17 cellular contexts compared by ENCODE assay signal in the genomic region with DNA sequence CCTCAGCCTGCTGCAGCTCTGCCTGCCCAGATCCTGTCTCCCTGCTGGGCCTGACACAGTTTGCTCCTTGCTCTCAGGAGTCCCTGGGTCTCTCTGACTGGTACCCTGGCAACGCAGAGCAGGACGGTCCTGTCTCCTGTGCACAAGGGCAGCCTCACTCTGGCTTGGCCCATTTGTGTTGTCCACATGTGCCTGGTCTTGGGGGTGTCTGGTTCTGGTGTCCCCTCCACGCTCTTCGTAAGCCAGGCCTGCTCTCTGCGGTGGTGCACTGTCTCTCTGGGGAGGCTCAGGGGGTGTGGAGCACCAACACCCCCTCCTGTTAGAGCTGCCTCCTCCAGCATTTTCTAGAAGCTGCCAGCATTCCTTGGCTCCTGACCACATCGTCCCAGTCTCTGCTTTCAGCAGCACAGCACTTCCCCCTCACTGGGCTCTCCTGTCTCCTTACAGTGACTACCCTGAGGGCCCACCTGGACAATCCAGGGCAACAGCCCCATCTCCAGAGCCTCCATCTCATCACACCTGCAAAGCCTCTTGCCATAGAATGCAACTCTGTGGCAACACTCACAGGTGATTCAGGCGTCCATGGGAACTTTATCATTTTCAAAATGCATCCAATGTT.
DNase-seq lines count a peak whose midpoint lies in the region; ATAC-seq and TF ChIP-seq lines count a peak whose summit lies in the region.
"Had no signal": no experiment of that assay in that cellular context is flagged by ENCODE, and none has a peak within 500 bp of the region (broad histone marks: within the 10 kb centered on the region; RNA-seq: fewer than 3 reads in every experiment).

No MANE protein-coding gene starts in this region.

- H3K23ac ChIP-seq in neuronal stem cell (ENCODE audit: low read depth, low read length, poor library complexity): peak overlapping the region; percentile 50

- H4K8ac ChIP-seq in neuronal stem cell (ENCODE audit: low read depth, low read length): no peak overlapping the region

- peak overlapping the region; percentile 60 for H3K18ac ChIP-seq in neuronal stem cell (ENCODE audit: low read length)

- H3K27me3 ChIP-seq in BLaER1 (no peaks in the 10 kb centered on the region), endodermal cell (ENCODE audit: control insufficient read depth, insufficient read depth, low read length, poor library complexity, severe bottlenecking) (no peaks in the 10 kb centered on the region), neuronal stem cell (ENCODE audit: control insufficient read depth in 3 of 3, insufficient read depth in 3 of 3, low read depth in 1 of 3, low read length in 3 of 3) (no peaks in the 10 kb centered on the region)
- no peaks in the 10 kb centered on the region for H3K27me3 ChIP-seq in BLaER1 treated with 17β-estradiol and CSF1 and Interleukin-3, amounts not matched to agents 10 nM and 100 nM

- H2BK12ac ChIP-seq in neuronal stem cell (ENCODE audit: low read length): no peak overlapping the region

- ATAC-seq in mucosa of descending colon: no peak
- no peak for ATAC-seq in GM21737 (IDR thresholded peaks at IDR 0.05; ENCODE audit: unreplicated experiment)
- ATAC-seq: CD8-positive, alpha-beta T cell; K562 had no signal

- H2BK15ac ChIP-seq in neuronal stem cell (ENCODE audit: low read length): peak overlapping the region; percentile 70

- peaks cover 2% of the 10 kb centered on the region for H3K4me1 Mint-ChIP-seq in endodermal cell

- H3K9me3 ChIP-seq in BLaER1 (no peaks in the 10 kb centered on the region), endodermal cell (ENCODE audit: control insufficient read depth, low read length) (no peaks in the 10 kb centered on the region), neuronal stem cell (replicated peaks in 1 of 2; ENCODE audit: control insufficient read depth in 2 of 2, insufficient read depth in 1 of 2, low read depth in 1 of 2, low read length in 2 of 2) (peaks cover 0 to 4% of the 10 kb centered on the region in 2 donors), mucosa of descending colon (no peaks in the 10 kb centered on the region)
- H3K9me3 ChIP-seq in BLaER1 treated with 17β-estradiol and CSF1 and Interleukin-3, amounts not matched to agents 10 nM and 100 nM (replicated peaks in 1 of 11): peaks cover 0 to 8% (median 0%) of the 10 kb centered on the region in 11 experiments; a peak in 5 of 22 replicates

- intact Hi-C loops in mucosa of descending colon (cut with DNase I, micrococcal nuclease): no loop called here

- H2BK5ac ChIP-seq in neuronal stem cell (ENCODE audit: low read length): peak overlapping the region; percentile 16

- no peak overlapping the region for H3K9ac ChIP-seq in BLaER1
- 0 out of 22 replicates have a peak overlapping the region, but pooled peaks of 2 of the 11 experiments have one; percentile 1 to 5 for H3K9ac ChIP-seq in BLaER1 treated with 17β-estradiol and CSF1 and Interleukin-3, amounts not matched to agents 10 nM and 100 nM
- H3K9ac ChIP-seq in endodermal cell (ENCODE audit: extremely low read depth, low read length, poor library complexity, severe bottlenecking): no peak overlapping the region
- H3K9ac ChIP-seq in neuronal stem cell (ENCODE audit: low read depth, low read length, poor library complexity): peak overlapping the region; percentile 56

- H3K14ac ChIP-seq in neuronal stem cell (ENCODE audit: low read length): no peak overlapping the region

- H4K91ac ChIP-seq in neuronal stem cell (ENCODE audit: low read depth, low read length, poor library complexity): no peak overlapping the region

- H3K36me3 ChIP-seq in BLaER1: no peaks in the 10 kb centered on the region
- H3K36me3 ChIP-seq in BLaER1 treated with 17β-estradiol and CSF1 and Interleukin-3, amounts not matched to agents 10 nM and 100 nM: no peaks in the 10 kb centered on the region
- no peaks in the 10 kb centered on the region for H3K36me3 ChIP-seq in endodermal cell (ENCODE audit: control insufficient read depth, insufficient read depth, low read length)
- H3K36me3 ChIP-seq in neuronal stem cell (replicated peaks in 1 of 2; ENCODE audit: control insufficient read depth in 2 of 2, insufficient read depth in 2 of 2, low read length in 2 of 2): no peaks in the 10 kb centered on the region
- no peaks in the 10 kb centered on the region for H3K36me3 ChIP-seq in mucosa of descending colon (ENCODE audit: low read depth)

- H3K4me3 ChIP-seq in BLaER1: no peak overlapping the region
- H3K4me3 ChIP-seq in BLaER1 treated with 17β-estradiol and CSF1 and Interleukin-3, amounts not matched to agents 10 nM and 100 nM: no peak overlapping the region
- no peak overlapping the region for H3K4me3 ChIP-seq in endodermal cell (ENCODE audit: low read length)
- H3K4me3 ChIP-seq in neuronal stem cell (ENCODE audit: low read length in 2 of 2): no peak overlapping the region
- no peak overlapping the region for H3K4me3 ChIP-seq in mucosa of descending colon
- H3K4me3 ChIP-seq: K562 had no signal

- H3K9me3 Mint-ChIP-seq in endodermal cell: no peaks in the 10 kb centered on the region
- H3K9me3 Mint-ChIP-seq: CD8-positive, alpha-beta T cell had no signal

- no peaks in the 10 kb centered on the region for H3K27me3 Mint-ChIP-seq in endodermal cell (ENCODE audit: insufficient read depth)

- no peaks in the 10 kb centered on the region for H3K79me1 ChIP-seq in neuronal stem cell (ENCODE audit: low read depth, low read length)

- H2BK120ac ChIP-seq in neuronal stem cell (ENCODE audit: low read depth, low read length): no peak overlapping the region

- H3K4ac ChIP-seq in neuronal stem cell (ENCODE audit: low read length): no peak overlapping the region

- no peak overlapping the region for H3K4me3 Mint-ChIP-seq in endodermal cell
- H3K4me3 Mint-ChIP-seq: CD8-positive, alpha-beta T cell had no signal

- H3K27ac ChIP-seq in BLaER1: peak overlapping the region; percentile 38; the same call in 1 of the 2 replicates
- no peak overlapping the region for H3K27ac ChIP-seq in BLaER1 treated with 17β-estradiol and CSF1 and Interleukin-3, amounts not matched to agents 10 nM and 100 nM
- no peak overlapping the region for H3K27ac ChIP-seq in endodermal cell (ENCODE audit: low read depth, low read length)
- H3K27ac ChIP-seq in neuronal stem cell (replicated peaks; ENCODE audit: low read length): no peak overlapping the region
- H3K27ac ChIP-seq: HL-60 had no signal

- 94 to 100% methylated on average over 4 to 7 of the region's 7 CpGs for WGBS in endodermal cell (ENCODE audit: insufficient coverage in 1 of 2, insufficient read length in 1 of 2), 2 experiments
- WGBS in neuronal stem cell (ENCODE audit: extremely low coverage in 2 of 2, insufficient read length in 2 of 2, insufficient replicate concordance in 1 of 2), 2 donors: no CpG with 5 or more reads among the region's 7 CpGs

- DNase-seq in endodermal cell (no peak), neuronal stem cell (ENCODE audit: low spot score) (no peak), mucosa of descending colon (no peak), NCI-H1048 (lab: John Stamatoyannopoulos, UW) (no peak), NCI-H1092 (lab: John Stamatoyannopoulos, UW) (no peak)
- DNase-seq: ACHN; Calu3; CD8-positive, alpha-beta T cell; DMS79 treated with DMSO at 0.1 percent for 48 hours; GF-D8; HCEC 1CT; IMR-90 had no signal

- H2AFZ ChIP-seq in neuronal stem cell (ENCODE audit: low read length): no peak overlapping the region

- peak overlapping the region; percentile 66 for H3K4me2 ChIP-seq in BLaER1
- H3K4me2 ChIP-seq in BLaER1 treated with 17β-estradiol and CSF1 and Interleukin-3, amounts not matched to agents 10 nM and 100 nM: peak overlapping the region in 9 of 11 experiments; percentile 25 to 69 (median 55); a peak in 16 of 22 replicates
- H3K4me2 ChIP-seq in neuronal stem cell (ENCODE audit: insufficient read depth, low read length, poor library complexity, severe bottlenecking): no peak overlapping the region

- no peak overlapping the region for H2AK5ac ChIP-seq in neuronal stem cell (ENCODE audit: low read depth, low read length)

- no peak for TF ChIP-seq CTCF in endodermal cell (conservative IDR thresholded peaks at IDR 0.05)
- TF ChIP-seq CTCF in mucosa of descending colon (IDR thresholded peaks at IDR 0.05): no peak

- no peaks in the 10 kb centered on the region for H4K20me1 ChIP-seq in BLaER1
- no peaks in the 10 kb centered on the region for H4K20me1 ChIP-seq in BLaER1 treated with 17β-estradiol and CSF1 and Interleukin-3, amounts not matched to agents 10 nM and 100 nM

- H3K4me1 ChIP-seq in BLaER1: peaks cover 51% of the 10 kb centered on the region
- H3K4me1 ChIP-seq in BLaER1 treated with 17β-estradiol and CSF1 and Interleukin-3, amounts not matched to agents 10 nM and 100 nM: peaks cover 29 to 58% (median 52%) of the 10 kb centered on the region in 10 experiments
- H3K4me1 ChIP-seq in endodermal cell (ENCODE audit: control insufficient read depth, insufficient read depth, low read length): no peaks in the 10 kb centered on the region
- peaks cover 6 to 25% of the 10 kb centered on the region in 2 donors for H3K4me1 ChIP-seq in neuronal stem cell (ENCODE audit: control insufficient read depth in 2 of 2, insufficient read depth in 1 of 2, low read depth in 1 of 2, low read length in 2 of 2)
- H3K4me1 ChIP-seq in mucosa of descending colon (ENCODE audit: low read depth): no peaks in the 10 kb centered on the region

- peak overlapping the region; percentile 39 for H3K27ac Mint-ChIP-seq in endodermal cell
- H3K27ac Mint-ChIP-seq: CD8-positive, alpha-beta T cell had no signal

- H3K36me3 Mint-ChIP-seq in endodermal cell (ENCODE audit: low read depth): no peaks in the 10 kb centered on the region
- H3K36me3 Mint-ChIP-seq: CD8-positive, alpha-beta T cell had no signal
